Comparison of ENCODE assay signal across 14 cellular contexts in the genomic region with DNA sequence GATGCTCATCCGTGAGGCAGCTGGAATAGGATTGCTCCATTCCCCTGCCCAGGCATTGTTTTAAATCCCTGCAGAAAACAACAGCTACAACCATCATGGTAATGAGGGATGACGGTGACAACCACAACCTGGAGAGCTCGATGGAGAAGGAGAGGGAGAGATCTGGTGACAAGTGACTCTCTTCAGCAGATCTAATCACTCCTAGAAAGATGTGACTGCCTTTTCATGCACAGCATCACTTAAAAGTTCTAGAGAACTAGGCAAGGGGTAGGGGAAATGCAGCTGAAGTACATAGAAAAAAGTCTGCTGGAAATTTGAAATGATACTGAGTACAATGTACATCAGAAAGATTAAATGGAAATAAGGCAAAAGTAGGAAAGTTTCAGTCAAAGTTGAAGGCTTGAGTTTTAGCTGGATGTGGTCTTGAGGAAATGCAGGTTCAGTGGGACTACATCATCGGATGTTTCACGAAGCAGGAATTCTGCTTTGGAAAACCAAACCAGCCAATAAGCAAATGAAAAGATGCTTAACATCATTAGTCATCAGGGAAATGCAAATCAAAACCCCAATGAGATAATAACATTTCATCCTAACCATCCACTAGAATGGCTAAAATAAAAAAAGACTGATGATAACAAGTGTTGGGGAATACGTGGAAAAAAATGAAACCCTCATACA. TPM values are rescaled to one million over a fixed set of nuclear protein-coding genes. Genes with fewer than 3 reads are reported as not detected.
DNase-seq lines count a peak whose midpoint lies in the region; ATAC-seq and TF ChIP-seq lines count a peak whose summit lies in the region.
"Had no signal": no experiment of that assay in that cellular context is flagged by ENCODE, and none has a peak within 500 bp of the region (broad histone marks: within the 10 kb centered on the region; RNA-seq: fewer than 3 reads in every experiment).

No MANE protein-coding gene starts in this region.

- no peak for TF ChIP-seq CTCF in mammary epithelial cell (conservative IDR thresholded peaks at IDR 0.05 in 1 of 2, IDR thresholded peaks at IDR 0.05 in 1 of 2; ENCODE audit: extremely low read depth in 1 of 2, insufficient read depth in 1 of 2, low read depth in 1 of 2, low read length in 2 of 2)
- TF ChIP-seq CTCF in breast epithelium (IDR thresholded peaks at IDR 0.05): no peak
- no peak for TF ChIP-seq CTCF in RWPE1 (conservative IDR thresholded peaks at IDR 0.05; ENCODE audit: low read depth)
- TF ChIP-seq CTCF in H9 (conservative IDR thresholded peaks at IDR 0.05): no peak

- no peak overlapping the region for H3K4me3 ChIP-seq in mammary epithelial cell (replicated peaks in 1 of 3; ENCODE audit: insufficient read depth in 1 of 3, low read depth in 2 of 3, low read length in 3 of 3)
- H3K4me3 ChIP-seq in breast epithelium: no peak overlapping the region
- H3K4me3 ChIP-seq: left ventricle myocardium inferior, thoracic aorta had no signal

- ATAC-seq in effector memory CD8-positive, alpha-beta T cell (replicated peaks): no peak
- ATAC-seq: Panc1 had no signal

- no peak overlapping the region for H3K27ac ChIP-seq in mammary epithelial cell (ENCODE audit: insufficient read depth, low read depth, low read length)
- no peak overlapping the region for H3K27ac ChIP-seq in breast epithelium
- no peak overlapping the region for H3K27ac ChIP-seq in RWPE1
- no peak overlapping the region for H3K27ac ChIP-seq in H9 (ENCODE audit: insufficient read length, low read depth, low read length)
- H3K27ac ChIP-seq: left ventricle myocardium inferior, thoracic aorta had no signal

- no peaks in the 10 kb centered on the region for H3K9me3 Mint-ChIP-seq in effector memory CD8-positive, alpha-beta T cell
- H3K9me3 Mint-ChIP-seq in H9: no peaks in the 10 kb centered on the region

- no peak overlapping the region for H3K23ac ChIP-seq in H9 (ENCODE audit: insufficient read length, low read depth, low read length)

- peaks cover 24% of the 10 kb centered on the region for H3K4me1 ChIP-seq in mammary epithelial cell (ENCODE audit: insufficient read depth, low read length)
- no peaks in the 10 kb centered on the region for H3K4me1 ChIP-seq in breast epithelium
- no peaks in the 10 kb centered on the region; the same call in 1 of the 2 replicates for H3K4me1 ChIP-seq in H9 (ENCODE audit: insufficient read depth, low read length)
- H3K4me1 ChIP-seq: left ventricle myocardium inferior had no signal

- H2BK120ac ChIP-seq in H9 (ENCODE audit: low read depth, low read length, poor library complexity, severe bottlenecking): no peak overlapping the region

- H3K36me3 ChIP-seq in mammary epithelial cell (ENCODE audit: insufficient read depth, low read length): no peaks in the 10 kb centered on the region
- no peaks in the 10 kb centered on the region for H3K36me3 ChIP-seq in breast epithelium
- H3K36me3 ChIP-seq: left ventricle myocardium inferior, thoracic aorta had no signal

- no peaks in the 10 kb centered on the region for H3K27me3 Mint-ChIP-seq in effector memory CD8-positive, alpha-beta T cell
- H3K27me3 Mint-ChIP-seq in H9 (ENCODE audit: low read depth): no peaks in the 10 kb centered on the region; the same call in 1 of the 2 replicates

- peaks cover 44 to 53% of the 10 kb centered on the region in 2 donors for H3K4me1 Mint-ChIP-seq in effector memory CD8-positive, alpha-beta T cell (ENCODE audit: low read depth in 2 of 2)
- peaks cover 7 to 9% of the 10 kb centered on the region in 2 experiments for H3K4me1 Mint-ChIP-seq in H9

- no peaks in the 10 kb centered on the region for H3K79me2 ChIP-seq in mammary epithelial cell (ENCODE audit: insufficient read depth, low read length)
- no peaks in the 10 kb centered on the region for H3K79me2 ChIP-seq in H9 (ENCODE audit: insufficient read depth, low read length)

- H4K8ac ChIP-seq in H9 (replicated peaks; ENCODE audit: insufficient read length, low read depth, low read length): no peak overlapping the region

- H2AFZ ChIP-seq in mammary epithelial cell (ENCODE audit: low read depth, low read length): peak overlapping the region; percentile 11
- no peak overlapping the region for H2AFZ ChIP-seq in H9 (ENCODE audit: low read length)

- intact Hi-C loops in mammary epithelial cell (cut with micrococcal nuclease): no loop called here
- intact Hi-C loops in breast epithelium (cut with DNase I; ENCODE audit: low total_unique reads): no loop called here

- no peak overlapping the region for H2BK12ac ChIP-seq in H9 (ENCODE audit: insufficient read length, low read depth, low read length)

- no peak overlapping the region for H4K91ac ChIP-seq in H9 (ENCODE audit: insufficient read length, low read depth, low read length)

- H2AK5ac ChIP-seq in H9 (ENCODE audit: insufficient read length, low read length): no peak overlapping the region

- H3K18ac ChIP-seq in H9 (ENCODE audit: insufficient read length, low read depth, low read length): no peak overlapping the region

- H4K20me1 ChIP-seq in mammary epithelial cell (ENCODE audit: insufficient read depth, low read length): no peaks in the 10 kb centered on the region
- H4K20me1 ChIP-seq in H9 (ENCODE audit: control insufficient read depth, insufficient read depth, insufficient read length): no peaks in the 10 kb centered on the region

- WGBS in mammary epithelial cell (ENCODE audit: low coverage, missing lambda C conversion rate): 79% methylated on average over 6 of the region's 6 CpGs
- no CpG with 5 or more reads among the region's 6 CpGs for WGBS in H9 (ENCODE audit: extremely low coverage, insufficient read length, low lambda C conversion rate)

- in situ Hi-C loops in mammary epithelial cell (cut with MboI; ENCODE audit: low sequenced_read_pairs in 2 of 2): no loop called here

- H2BK20ac ChIP-seq in H9 (ENCODE audit: low read depth, low read length, poor library complexity, severe bottlenecking): no peak overlapping the region

- POLR2A ChIA-PET in RWPE1 (lab: Yijun Ruan, JAX; ENCODE audit: low non-redundant PET): no interaction called here

- no peak overlapping the region for H3K9ac ChIP-seq in mammary epithelial cell (ENCODE audit: insufficient read depth, low read length)
- H3K9ac ChIP-seq in H9 (ENCODE audit: extremely low read depth, insufficient read length, low read length): no peak overlapping the region

- H3K4ac ChIP-seq in H9 (ENCODE audit: low read depth, low read length): no peak overlapping the region

- no peak overlapping the region for H3T11ph ChIP-seq in H9 (ENCODE audit: low read length)

- peak overlapping the region; percentile 91 for H3K27ac Mint-ChIP-seq in effector memory CD8-positive, alpha-beta T cell
- peak overlapping the region in 1 of 3 experiments; percentile 18; a peak in 2 of 7 replicates for H3K27ac Mint-ChIP-seq in H9

- H3K23me2 ChIP-seq in H9 (ENCODE audit: insufficient read length, low read depth, low read length, poor library complexity, severe bottlenecking): no peaks in the 10 kb centered on the region

- H2BK15ac ChIP-seq in H9 (ENCODE audit: low read depth, low read length): no peak overlapping the region

- H3K27me3 ChIP-seq in mammary epithelial cell (ENCODE audit: insufficient read depth, low read length): no peaks in the 10 kb centered on the region
- H3K27me3 ChIP-seq in breast epithelium: no peaks in the 10 kb centered on the region
- no peaks in the 10 kb centered on the region for H3K27me3 ChIP-seq in H9 (ENCODE audit: insufficient read depth, low read length)

- CTCF ChIA-PET in mammary epithelial cell (lab: Charles Lee; ENCODE audit: low non-redundant PET) (no interaction called here), RWPE1 (lab: Yijun Ruan, JAX) (interaction anchor here (0.6 to 1.1 kb wide), 4 partner anchors 197 to 285 kb away, joined by 3 to 5 read pairs (median 4); a partner anchor contains a TSS)

- dilution Hi-C loops in mammary epithelial cell (cut with HindIII; ENCODE audit: low sequenced_read_pairs): loop anchor here (25.0 kb wide), 1 partner anchor 184 kb away; no protein-coding TSS in a partner anchor

- H4K5ac ChIP-seq in H9 (ENCODE audit: insufficient read length, low read depth, low read length): no peak overlapping the region

- no peak overlapping the region for H2BK5ac ChIP-seq in H9 (ENCODE audit: insufficient read length, low read length)

- H3K9me3 ChIP-seq in mammary epithelial cell (replicated peaks; ENCODE audit: insufficient read depth, low read length) (no peaks in the 10 kb centered on the region), breast epithelium (no peaks in the 10 kb centered on the region), H9 (ENCODE audit: control insufficient read depth, low read depth, low read length) (no peaks in the 10 kb centered on the region)
- H3K9me3 ChIP-seq: left ventricle myocardium inferior, thoracic aorta had no signal

- TF ChIP-seq POLR2A in breast epithelium (IDR thresholded peaks at IDR 0.05): no peak

- H3K4me2 ChIP-seq in mammary epithelial cell (ENCODE audit: insufficient read depth, low read depth, low read length) (no peak overlapping the region), H9 (ENCODE audit: insufficient read depth, insufficient read length, low read length) (no peak overlapping the region)

- no peaks in the 10 kb centered on the region for H3K79me1 ChIP-seq in H9 (ENCODE audit: insufficient read depth, low read depth, low read length, poor library complexity, severe bottlenecking)

- H3K56ac ChIP-seq in H9 (ENCODE audit: insufficient read length, low read depth, low read length): no peak overlapping the region

- H3K14ac ChIP-seq in H9 (ENCODE audit: insufficient read depth, low read length): no peak overlapping the region

- H3K36me3 Mint-ChIP-seq in effector memory CD8-positive, alpha-beta T cell (ENCODE audit: insufficient read depth): peaks cover 5% of the 10 kb centered on the region
- H3K36me3 Mint-ChIP-seq in H9 (ENCODE audit: insufficient read depth in 1 of 3, low read depth in 3 of 3): peaks cover 0 to 2% (median 0%) of the 10 kb centered on the region in 3 experiments; a peak in 1 of 7 replicates

- BruUV-seq in mammary epithelial cell (replicated peaks; lab: Mats Ljungman, UMichigan): no TSS peak

- H3K4me3 Mint-ChIP-seq in effector memory CD8-positive, alpha-beta T cell: peak overlapping the region; percentile 61 to 72
- no peak overlapping the region for H3K4me3 Mint-ChIP-seq in H9

- DNase-seq in mammary epithelial cell (no peak), breast epithelium (ENCODE audit: low spot score in 2 of 2) (no peak), RWPE1 (ENCODE audit: low spot score) (peak; percentile 17), NCI-H146 treated with DMSO at 0.1 percent for 48 hours (lab: John Stamatoyannopoulos, UW; ENCODE audit: unreplicated experiment) (no peak), H9 (no peak), AML-193 (lab: John Stamatoyannopoulos, UW) (no peak), kidney glomerular epithelial cell (lab: John Stamatoyannopoulos, UW) (no peak)
- DNase-seq in effector memory CD8-positive, alpha-beta T cell: no peak
- DNase-seq: C1 segment of cervical spinal cord, foreskin melanocyte, left ventricle myocardium inferior, NCI-H1417 had no signal

RNA-seq across cellular contexts. Expression of a gene that starts 6.8 kb away (rescaled TPM):
- total RNA-seq in mammary epithelial cell: 10 to 100 TPM; 23.3 to 62.3 TPM
- 44.5 TPM for polyA plus RNA-seq in mammary epithelial cell
- polyA minus RNA-seq in mammary epithelial cell: 69.8 TPM
- 10 to 100 TPM in 1 of 3 donors, 1 to 10 TPM in 2; 7.8 to 10.8 (median 9.5) TPM for total RNA-seq in breast epithelium
- total RNA-seq in H9 (2021): 1.3 TPM in 2 replicates

Comparison
In these comparisons a context has a peak if more than half of its experiments do, and no peak if none do; other contexts are left out.
1. H3K4me3 Mint-ChIP-seq: peak in effector memory CD8-positive, alpha-beta T cell (2 of 2); none in H9 (0 of 2).